In genomic region chr9:21683484-21684175, GRCh38 we compare ENCODE assay signal across 15 cellular contexts.
"Had no signal": no experiment of that assay in that cellular context is flagged by ENCODE, and none has a peak within 500 bp of the region (broad histone marks: within the 10 kb centered on the region; RNA-seq: fewer than 3 reads in every experiment).

No MANE protein-coding gene starts in this region.

- DNase-seq: activated CD4-positive, alpha-beta T cell treated with anti-CD3 and anti-CD28 coated beads, Interleukin-2, amount 10 ng/mL, durations not matched to agents 24 days and 14 days; activated CD8-positive, alpha-beta memory T cell treated with anti-CD3 and anti-CD28 coated beads for 24 hours; activated naive CD4-positive, alpha-beta T cell treated with anti-CD3 and anti-CD28 coated beads for 36 hours; amniotic stem cell; brain microvascular endothelial cell; dorsolateral prefrontal cortex; gastrocnemius medialis; islet precursor cell; left lung; ovary; stimulated activated CD4-positive, alpha-beta T cell treated with anti-CD3 and anti-CD28 coated beads, Interleukin-2, amount 100 ng/mL, for 48 hours; stimulated activated naive CD4-positive, alpha-beta T cell treated with Interleukin-2 at 50 U/mL for 16 hours; T-helper 1 cell; testis had no signal

- ATAC-seq: gastrocnemius medialis had no signal

- H3K27me3 ChIP-seq: brain microvascular endothelial cell, dorsolateral prefrontal cortex, gastrocnemius medialis, left lung, ovary, testis had no signal

- H3K9me3 ChIP-seq: gastrocnemius medialis, left lung, ovary, testis had no signal

- H3K4me3 ChIP-seq: dorsolateral prefrontal cortex, gastrocnemius medialis, left lung, ovary, testis had no signal

- H3K36me3 ChIP-seq: brain microvascular endothelial cell, gastrocnemius medialis, left lung, ovary had no signal

- H3K4me3 Mint-ChIP-seq: activated CD4-positive, alpha-beta T cell treated with anti-CD3 and anti-CD28 coated beads, Interleukin-2, amount 10 ng/mL, durations not matched to agents 24 days and 14 days; activated naive CD4-positive, alpha-beta T cell treated with anti-CD3 and anti-CD28 coated beads for 36 hours; neural crest cell had no signal

- H3K4me1 ChIP-seq: gastrocnemius medialis, left lung, testis had no signal

- H3K27ac ChIP-seq: brain microvascular endothelial cell, dorsolateral prefrontal cortex, gastrocnemius medialis, left lung, ovary, testis had no signal

- H3K9me3 Mint-ChIP-seq: activated CD4-positive, alpha-beta T cell treated with anti-CD3 and anti-CD28 coated beads, Interleukin-2, amount 10 ng/mL, durations not matched to agents 24 days and 14 days; activated naive CD4-positive, alpha-beta T cell treated with anti-CD3 and anti-CD28 coated beads for 36 hours; neural crest cell had no signal

- H3K27me3 Mint-ChIP-seq: activated CD4-positive, alpha-beta T cell treated with anti-CD3 and anti-CD28 coated beads, Interleukin-2, amount 10 ng/mL, durations not matched to agents 24 days and 14 days had no signal
